ENCODE assay signal across 1 cellular context in genomic region chr5:177455036-177455660, GRCh38.
TF ChIP-seq lines count a peak whose summit lies in the region.

No MANE protein-coding gene starts in this region.

TF ChIP-seq in K562, 482 proteins besides CTCF, POLR2A, EP300 and RAD21 (continued from another document):
- TF ChIP-seq MITF (IDR thresholded peaks at IDR 0.05) = 0 out of 2 replicates have a peak, but pooled peaks have one; percentile 55
- TF ChIP-seq PHF8 (IDR thresholded peaks at IDR 0.05; ENCODE audit: borderline replicate concordance, low read length) = peak; percentile 62; the same call in 1 of the 2 replicates
- TF ChIP-seq SIN3B (IDR thresholded peaks at IDR 0.05; ENCODE audit: low read depth) = peak; percentile 52
- peak; percentile 99 for TF ChIP-seq ETV5 (CRISPR knock-in tag; IDR thresholded peaks at IDR 0.05; ENCODE audit: low read depth)
- TF ChIP-seq STAG1 (CRISPR knock-in tag; IDR thresholded peaks at IDR 0.05; ENCODE audit: borderline replicate concordance) = no peak; the same call in none of the 2 replicates
- peak; percentile 62; the same call in 1 of the 2 replicates for TF ChIP-seq TFAP4 (CRISPR knock-in tag; IDR thresholded peaks at IDR 0.05; ENCODE audit: borderline replicate concordance)
